ENCODE assay signal across 10 cellular contexts in genomic region chr14:26917086-26917485, GRCh38.
A peak's percentile ranks its signal among the peaks of the same experiment; 100 is the strongest.
DNase-seq lines count a peak whose midpoint lies in the region; ATAC-seq and TF ChIP-seq lines count a peak whose summit lies in the region.
"Had no signal": no experiment of that assay in that cellular context is flagged by ENCODE, and none has a peak within 500 bp of the region (broad histone marks: within the 10 kb centered on the region; RNA-seq: fewer than 3 reads in every experiment).

No MANE protein-coding gene starts in this region.

- H3K9me2 ChIP-seq in OCI-LY1 (ENCODE audit: low read depth, low read length) = no peaks in the 10 kb centered on the region

- no peaks in the 10 kb centered on the region for H3K27me3 ChIP-seq in OCI-LY1 (ENCODE audit: insufficient read depth, low read length)

- DNase-seq in GM13977 (ENCODE audit: low spot score) (no peak), fibroblast of the aortic adventitia (ENCODE audit: low read depth) (peak; percentile 72), retinal pigment epithelial cell (ENCODE audit: low read depth) (no peak), DMS79 treated with DMSO at 0.1 percent for 48 hours (lab: John Stamatoyannopoulos, UW) (no peak), substantia nigra (lab: John Stamatoyannopoulos, UW) (no peak)
- DNase-seq: NCI-H2227 treated with DMSO at 0.1 percent for 48 hours, nucleus accumbens had no signal

- H3K4me1 ChIP-seq in OCI-LY1 (ENCODE audit: insufficient read depth, low read length, severe bottlenecking) = no peaks in the 10 kb centered on the region

- no peaks in the 10 kb centered on the region for H3K9me3 ChIP-seq in OCI-LY1 (ENCODE audit: low read length)

- no peak overlapping the region for H3K9ac ChIP-seq in OCI-LY1 (ENCODE audit: low read length)

- no peak overlapping the region for H2AFZ ChIP-seq in OCI-LY1 (ENCODE audit: low read length)

- no peak overlapping the region for H3K27ac ChIP-seq in OCI-LY1 (ENCODE audit: low read depth, low read length, poor library complexity, severe bottlenecking)
- H3K27ac ChIP-seq in substantia nigra (ENCODE audit: low read depth, low read length, poor library complexity, severe bottlenecking) = no peak overlapping the region

- ATAC-seq in HG02885 (IDR thresholded peaks at IDR 0.05; ENCODE audit: poor library complexity, unreplicated experiment) (no peak), GM18520 (IDR thresholded peaks at IDR 0.05; ENCODE audit: unreplicated experiment) (no peak)

- no peaks in the 10 kb centered on the region for H3K79me2 ChIP-seq in OCI-LY1 (ENCODE audit: insufficient read depth, low read length)

- H3K36me3 ChIP-seq in OCI-LY1 (ENCODE audit: insufficient read depth, low read length) = no peaks in the 10 kb centered on the region

- no peak overlapping the region for H3K4me2 ChIP-seq in OCI-LY1 (ENCODE audit: low read length)

- TF ChIP-seq CTCF in GM13977 (IDR thresholded peaks at IDR 0.05; ENCODE audit: extremely low read depth, insufficient read depth, missing control alignments) (peak; percentile 12), OCI-LY1 (IDR thresholded peaks at IDR 0.05; ENCODE audit: low read length) (peak; percentile 49), fibroblast of the aortic adventitia (IDR thresholded peaks at IDR 0.05; ENCODE audit: insufficient read depth, low read length) (peak; percentile 61), retinal pigment epithelial cell (conservative IDR thresholded peaks at IDR 0.05; ENCODE audit: low read depth, low read length) (peak; percentile 42)

- in situ Hi-C loops in GM13977 (cut with MboI; ENCODE audit: low pct_unique_long_range_greater_than_20kb, low sequenced_read_pairs, unreplicated experiment) = no loop called here

- no peak overlapping the region for H3K4me3 ChIP-seq in OCI-LY1 (ENCODE audit: low read depth, low read length, poor library complexity, severe bottlenecking)
- no peak overlapping the region for H3K4me3 ChIP-seq in fibroblast of the aortic adventitia (ENCODE audit: low read depth, low read length)
- no peak overlapping the region for H3K4me3 ChIP-seq in retinal pigment epithelial cell (ENCODE audit: low read length)

- H4K20me1 ChIP-seq in OCI-LY1 (ENCODE audit: insufficient read depth, low read length) = no peaks in the 10 kb centered on the region

- no peaks in the 10 kb centered on the region for H3F3A ChIP-seq in OCI-LY1 (ENCODE audit: insufficient read depth, low read length)
